8 cellular contexts compared by ENCODE assay signal in the genomic region with DNA sequence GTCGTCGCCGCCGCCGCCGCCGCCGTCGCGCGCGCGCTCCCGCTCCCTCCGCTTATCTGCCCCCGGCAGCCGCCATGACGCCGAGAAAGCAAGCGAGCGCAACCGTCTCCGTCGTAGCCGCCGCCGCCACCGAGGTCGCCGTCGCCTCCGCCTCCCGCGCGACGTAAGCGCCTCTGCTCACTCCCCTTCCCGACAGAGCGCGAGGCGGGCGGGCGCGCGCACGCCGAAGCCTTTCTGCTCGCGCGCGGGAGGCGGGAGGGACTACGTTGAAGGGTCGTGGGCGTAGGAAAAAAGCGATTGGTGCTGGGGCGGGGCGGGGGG. TPM values are rescaled to one million over a fixed set of nuclear protein-coding genes. Genes with fewer than 3 reads are reported as not detected.
DNase-seq lines count a peak whose midpoint lies in the region; ATAC-seq and TF ChIP-seq lines count a peak whose summit lies in the region.

A gene (minus strand): TSS at position 206 of the 321 bp plus-strand sequence. CDS start 2,621 bp downstream, outside the sequence.

- H4K20me1 ChIP-seq in DND-41 (ENCODE audit: insufficient read depth, low read length) (peaks cover 43% of the 10 kb centered on the region), Karpas-422 (ENCODE audit: insufficient read depth, low read depth, low read length) (peaks cover 34% of the 10 kb centered on the region)

- peak; percentile 21 for TF ChIP-seq EP300 in esophagus muscularis mucosa (IDR thresholded peaks at IDR 0.05)

- TF ChIP-seq POLR2A in Peyer's patch (IDR thresholded peaks at IDR 0.05) (peak; percentile 81 to 92), esophagus muscularis mucosa (IDR thresholded peaks at IDR 0.05; ENCODE audit: low read depth) (peak; percentile 61)

- ATAC-seq in DND-41 (ENCODE audit: insufficient read depth, low read depth) (peak; percentile 68), GM21786 (IDR thresholded peaks at IDR 0.05; ENCODE audit: unreplicated experiment) (peak; percentile 44)
- ATAC-seq in naive thymus-derived CD4-positive, alpha-beta T cell = peak; percentile 83
- peak; percentile 86 for ATAC-seq in stimulated activated memory B cell treated with anti-CD40 and anti-IgM and Interleukin-4, amounts not matched to agents 10 μg/mL and 1 μg/mL and 100 μg/mL, for 72 hours

- DNase-seq in DND-41 (peak; percentile 94), Karpas-422 (peak; percentile 99), Peyer's patch (peak; percentile 91 to 99 (median 97)), activated T-helper 1 cell treated with Interleukin-2 at 50 U/mL for 16 hours (ENCODE audit: low read depth) (peak; percentile 94), esophagus muscularis mucosa (ENCODE audit: extremely low spot score) (peak; percentile 99)
- peak; percentile 91 to 97 (median 95) for DNase-seq in naive thymus-derived CD4-positive, alpha-beta T cell

- H3K4me3 ChIP-seq in DND-41 (ENCODE audit: low read depth in 1 of 2, low read length in 2 of 2) = peak within 1 kb of the TSS; percentile 48 to 98
- peak within 1 kb of the TSS; percentile 98 for H3K4me3 ChIP-seq in Karpas-422 (ENCODE audit: low read length)
- peak within 1 kb of the TSS; percentile 75 to 88 (median 84) for H3K4me3 ChIP-seq in Peyer's patch
- H3K4me3 ChIP-seq in esophagus muscularis mucosa = peak within 1 kb of the TSS; percentile 84 to 94 (median 89)
- peak within 1 kb of the TSS; percentile 96 for H3K4me3 ChIP-seq in naive thymus-derived CD4-positive, alpha-beta T cell (ENCODE audit: low read length)

- POLR2A ChIA-PET in naive thymus-derived CD4-positive, alpha-beta T cell (lab: Charles Lee) = interaction anchor here (0.6 to 5.5 kb wide), 24 partner anchors 9 to 1997 kb away, joined by 3 to 89 read pairs (median 12); a partner anchor contains a TSS

- H3K27ac ChIP-seq in DND-41 (ENCODE audit: low read length) (peak within 1 kb of the TSS; percentile 99), Karpas-422 (ENCODE audit: low read length) (peak within 1 kb of the TSS; percentile 93), Peyer's patch (peak within 1 kb of the TSS; percentile 96 to 100 (median 100)), esophagus muscularis mucosa (replicated peaks in 1 of 4) (peak within 1 kb of the TSS; percentile 94 to 100 (median 100))
- H3K27ac ChIP-seq in naive thymus-derived CD4-positive, alpha-beta T cell (ENCODE audit: low read depth, low read length) = peak within 1 kb of the TSS; percentile 98

- H3K4me2 ChIP-seq in DND-41 (ENCODE audit: insufficient read depth, low read length) = peak within 1 kb of the TSS; percentile 85
- H3K4me2 ChIP-seq in Karpas-422 (ENCODE audit: low read depth, low read length, poor library complexity, severe bottlenecking) = peak within 1 kb of the TSS; percentile 91

- intact Hi-C loops in esophagus muscularis mucosa (cut with DNase I) = loop anchor here (10.0 kb wide), 1 partner anchor 154 kb away; a partner anchor contains a TSS
- intact Hi-C loops in naive thymus-derived CD4-positive, alpha-beta T cell (cut with micrococcal nuclease) = loop anchor here (1.0 to 2.0 kb wide), 11 partner anchors 22 to 1994 kb away; a partner anchor contains a TSS

- H3K36me3 Mint-ChIP-seq in naive thymus-derived CD4-positive, alpha-beta T cell = peaks cover 0 to 19% (median 9%) of the 10 kb centered on the region in 5 donors
- peaks cover 8% of the 10 kb centered on the region for H3K36me3 Mint-ChIP-seq in stimulated activated memory B cell treated with anti-CD40 and anti-IgM and Interleukin-4, amounts not matched to agents 10 μg/mL and 1 μg/mL and 100 μg/mL, for 72 hours

- H3K9ac ChIP-seq in DND-41 (ENCODE audit: low read depth, low read length) (peak within 1 kb of the TSS; percentile 99), Karpas-422 (ENCODE audit: low read length) (peak within 1 kb of the TSS; percentile 99)

- CTCF ChIA-PET in naive thymus-derived CD4-positive, alpha-beta T cell (lab: Charles Lee) = interaction anchor here (1.8 kb wide), 1 partner anchor 130 kb away, joined by 4 read pairs; no protein-coding TSS in a partner anchor

- no peaks in the 10 kb centered on the region for H3K9me3 ChIP-seq in DND-41 (ENCODE audit: insufficient read depth, low read length, severe bottlenecking)
- H3K9me3 ChIP-seq in Karpas-422 (ENCODE audit: low read length) = no peaks in the 10 kb centered on the region
- H3K9me3 ChIP-seq in Peyer's patch = no peaks in the 10 kb centered on the region
- no peaks in the 10 kb centered on the region for H3K9me3 ChIP-seq in esophagus muscularis mucosa
- H3K9me3 ChIP-seq in naive thymus-derived CD4-positive, alpha-beta T cell (ENCODE audit: control insufficient read depth in 2 of 3, low read length in 3 of 3) = no peaks in the 10 kb centered on the region

- peaks cover 0 to 2% (median 0%) of the 10 kb centered on the region in 5 donors for H3K27me3 Mint-ChIP-seq in naive thymus-derived CD4-positive, alpha-beta T cell
- H3K27me3 Mint-ChIP-seq in stimulated activated memory B cell treated with anti-CD40 and anti-IgM and Interleukin-4, amounts not matched to agents 10 μg/mL and 1 μg/mL and 100 μg/mL, for 72 hours = no peaks in the 10 kb centered on the region

- WGBS in esophagus muscularis mucosa = 0% methylated on average over 10 of the region's 58 CpGs

- H3K9me2 ChIP-seq in Karpas-422 (replicated peaks; ENCODE audit: insufficient read depth, low read length) = no peaks in the 10 kb centered on the region

- H3K36me3 ChIP-seq in DND-41 (ENCODE audit: insufficient read depth, low read length) (peaks cover 28% of the 10 kb centered on the region), Karpas-422 (ENCODE audit: insufficient read depth, low read length) (peaks cover 27% of the 10 kb centered on the region; the same call in 1 of the 2 replicates), Peyer's patch (peaks cover 0 to 20% (median 0%) of the 10 kb centered on the region in 3 donors), esophagus muscularis mucosa (peaks cover 10 to 23% (median 14%) of the 10 kb centered on the region in 4 donors)
- peaks cover 1 to 15% (median 7%) of the 10 kb centered on the region in 3 experiments for H3K36me3 ChIP-seq in naive thymus-derived CD4-positive, alpha-beta T cell (ENCODE audit: control insufficient read depth in 2 of 3, insufficient read depth in 3 of 3, low read length in 3 of 3)

- H3K79me2 ChIP-seq in DND-41 (ENCODE audit: insufficient read depth, low read length) (peaks cover 86% of the 10 kb centered on the region), Karpas-422 (ENCODE audit: low read length) (peaks cover 59% of the 10 kb centered on the region)

- H3K4me3 Mint-ChIP-seq in naive thymus-derived CD4-positive, alpha-beta T cell = peak within 1 kb of the TSS; percentile 93 to 99 (median 98)
- H3K4me3 Mint-ChIP-seq in stimulated activated memory B cell treated with anti-CD40 and anti-IgM and Interleukin-4, amounts not matched to agents 10 μg/mL and 1 μg/mL and 100 μg/mL, for 72 hours = peak within 1 kb of the TSS; percentile 96

- H3K4me1 Mint-ChIP-seq in naive thymus-derived CD4-positive, alpha-beta T cell = peaks cover 33 to 83% (median 70%) of the 10 kb centered on the region in 7 donors
- H3K4me1 Mint-ChIP-seq in stimulated activated memory B cell treated with anti-CD40 and anti-IgM and Interleukin-4, amounts not matched to agents 10 μg/mL and 1 μg/mL and 100 μg/mL, for 72 hours = peaks cover 37% of the 10 kb centered on the region

- H3K27me3 ChIP-seq in DND-41 (ENCODE audit: insufficient read depth, low read length, poor library complexity) (no peaks in the 10 kb centered on the region), Karpas-422 (ENCODE audit: low read length) (no peaks in the 10 kb centered on the region), Peyer's patch (no peaks in the 10 kb centered on the region), esophagus muscularis mucosa (no peaks in the 10 kb centered on the region)
- no peaks in the 10 kb centered on the region for H3K27me3 ChIP-seq in naive thymus-derived CD4-positive, alpha-beta T cell (ENCODE audit: control insufficient read depth in 2 of 2, insufficient read depth in 2 of 2, low read length in 2 of 2)

- H3K9me3 Mint-ChIP-seq in naive thymus-derived CD4-positive, alpha-beta T cell = peaks cover 0 to 9% (median 0%) of the 10 kb centered on the region in 11 donors
- peaks cover 1% of the 10 kb centered on the region for H3K9me3 Mint-ChIP-seq in stimulated activated memory B cell treated with anti-CD40 and anti-IgM and Interleukin-4, amounts not matched to agents 10 μg/mL and 1 μg/mL and 100 μg/mL, for 72 hours

- H3K4me1 ChIP-seq in DND-41 (ENCODE audit: insufficient read depth, low read length) (peaks cover 49% of the 10 kb centered on the region), Karpas-422 (ENCODE audit: low read length) (peaks cover 33% of the 10 kb centered on the region), Peyer's patch (peaks cover 0 to 27% (median 10%) of the 10 kb centered on the region in 4 donors), esophagus muscularis mucosa (peaks cover 29 to 65% (median 56%) of the 10 kb centered on the region in 4 donors)
- peaks cover 40 to 41% of the 10 kb centered on the region in 2 donors for H3K4me1 ChIP-seq in naive thymus-derived CD4-positive, alpha-beta T cell (ENCODE audit: control insufficient read depth in 2 of 2, insufficient read depth in 2 of 2, low read length in 2 of 2)

- H2AFZ ChIP-seq in DND-41 (ENCODE audit: low read depth, low read length) (peak within 1 kb of the TSS; percentile 97), Karpas-422 (ENCODE audit: low read length) (peak within 1 kb of the TSS; percentile 91; the same call in 1 of the 2 replicates)

- TF ChIP-seq CTCF in DND-41 (IDR thresholded peaks at IDR 0.05; ENCODE audit: borderline replicate concordance, extremely low read depth, low read length, poor library complexity, severe bottlenecking) = no peak
- no peak for TF ChIP-seq CTCF in Peyer's patch (IDR thresholded peaks at IDR 0.05)
- TF ChIP-seq CTCF in esophagus muscularis mucosa (IDR thresholded peaks at IDR 0.05) = no peak

- peak within 1 kb of the TSS; percentile 94 to 100 (median 99) for H3K27ac Mint-ChIP-seq in naive thymus-derived CD4-positive, alpha-beta T cell
- peak within 1 kb of the TSS; percentile 93 for H3K27ac Mint-ChIP-seq in stimulated activated memory B cell treated with anti-CD40 and anti-IgM and Interleukin-4, amounts not matched to agents 10 μg/mL and 1 μg/mL and 100 μg/mL, for 72 hours

RNA-seq across cellular contexts. Expression of the gene that starts here (rescaled TPM):
- total RNA-seq in Karpas-422 (2014; rRNA removed; shearing (Covaris generic); ENCODE audit: low replicate concordance) = 36.8 and 61.2 TPM in 2 replicates
- total RNA-seq in Peyer's patch (100 to 1,000 TPM in 1 of 4 donors, 10 to 100 TPM in 3; 43.5 to 120 (median 69.5) TPM), esophagus muscularis mucosa (10 to 100 TPM; 25.8 to 69.3 (median 34.5) TPM)
- 100 to 1,000 TPM in 2 of 5 experiments, 10 to 100 TPM in 3; 51.8 to 134 (median 92.4) TPM for total RNA-seq in naive thymus-derived CD4-positive, alpha-beta T cell
- 10 to 100 TPM in 1 of 2 donors, 1 to 10 TPM in 1; 9.1 to 13.1 TPM for polyA plus RNA-seq in naive thymus-derived CD4-positive, alpha-beta T cell

Comparison
In these comparisons a context has a peak if more than half of its experiments do, and no peak if none do; other contexts are left out.
1. Peak in every context shown above with its lines: DNase-seq, ATAC-seq, H3K4me3 ChIP-seq and H3K27ac ChIP-seq.